In the genomic region with DNA sequence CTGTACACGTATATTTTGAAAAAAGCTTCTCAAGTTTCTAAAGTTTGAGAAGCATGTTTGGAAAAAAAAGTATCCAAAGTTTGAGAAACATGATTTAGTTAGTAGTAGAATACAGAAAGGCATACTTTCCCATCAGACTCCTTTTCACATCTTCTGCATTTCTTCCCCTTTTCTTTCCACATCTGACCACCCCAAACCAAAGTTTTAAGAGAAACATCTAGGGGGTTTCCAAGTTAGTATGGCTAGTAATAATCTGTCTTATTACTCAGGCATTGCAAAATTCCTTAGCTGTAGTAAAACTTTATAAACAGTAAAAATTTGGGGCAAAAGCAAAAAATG, we compare ENCODE assay signal across 31 cellular contexts.
"Had no signal": no experiment of that assay in that cellular context is flagged by ENCODE, and none has a peak within 500 bp of the region (broad histone marks: within the 10 kb centered on the region; RNA-seq: fewer than 3 reads in every experiment).

No MANE protein-coding gene starts in this region.

- H3K27ac Mint-ChIP-seq: dendritic cell treated with granulocyte-macrophage colony-stimulating factor and Interleukin-4, amounts not matched to agents 40 ng/mL and 50 ng/mL, for 4 days; naive thymus-derived CD4-positive, alpha-beta T cell; nephron; neural progenitor cell; progenitor cell of endocrine pancreas had no signal

- FAIRE-seq: endothelial cell of umbilical vein, islet of Langerhans, urothelium cell line had no signal

- ATAC-seq: heart right ventricle; left cardiac atrium; left lung; naive thymus-derived CD4-positive, alpha-beta T cell; sciatic nerve; stimulated activated naive CD8-positive, alpha-beta T cell treated with anti-CD3 and anti-CD28 coated beads, Interleukin-15, Interleukin-2, amounts not matched to agents 100 U/mL and 50 U/mL, for 24 hours had no signal

- H3K9me3 Mint-ChIP-seq: dendritic cell treated with granulocyte-macrophage colony-stimulating factor and Interleukin-4, amounts not matched to agents 40 ng/mL and 50 ng/mL, for 4 days had no signal

- H3K27me3 ChIP-seq: colonic mucosa, esophagus muscularis mucosa, heart right ventricle, left lung, neural progenitor cell, testis, tibial artery, upper lobe of left lung had no signal

- DNase-seq: colonic mucosa; effector CD8-positive, alpha-beta T cell; foreskin melanocyte; glutamatergic neuron; heart right ventricle; hippocampal formation; left cardiac atrium; left lung; mesendoderm; midbrain; naive thymus-derived CD4-positive, alpha-beta T cell; stimulated activated CD4-positive, alpha-beta T cell treated with anti-CD3 and anti-CD28 coated beads, Interleukin-12 subunit alpha, Interleukin-12 subunit beta, amount 100 ng/mL, for 4 hours; stimulated activated CD4-positive, alpha-beta T cell treated with anti-CD3 and anti-CD28 coated beads, Interleukin-1b, Interleukin-23, amount 100 ng/mL, for 48 hours; stimulated activated CD4-positive, alpha-beta T cell treated with anti-CD3 and anti-CD28 coated beads, Interleukin-4, amount 100 ng/mL, for 1 hour; stimulated activated CD8-positive, alpha-beta memory T cell treated with anti-CD3 and anti-CD28 coated beads, Interleukin-4, amount 100 ng/mL, for 48 hours; stimulated activated naive CD8-positive, alpha-beta T cell treated with anti-CD3 and anti-CD28 coated beads, Interleukin-15, Interleukin-2, amounts not matched to agents 100 U/mL and 50 U/mL, for 24 hours; substantia nigra; testis; tibial artery; upper lobe of left lung had no signal

- H3K4me3 ChIP-seq: colonic mucosa, esophagus muscularis mucosa, heart right ventricle, left lung, neural progenitor cell, smooth muscle cell, testis, tibial artery, upper lobe of left lung had no signal

- H3K4me3 Mint-ChIP-seq: dendritic cell treated with granulocyte-macrophage colony-stimulating factor and Interleukin-4, amounts not matched to agents 40 ng/mL and 50 ng/mL, for 4 days; naive thymus-derived CD4-positive, alpha-beta T cell; nephron; neural progenitor cell had no signal

- H3K9me3 ChIP-seq: colonic mucosa, esophagus muscularis mucosa, left lung, testis, tibial artery, upper lobe of left lung had no signal

- H3K36me3 ChIP-seq: colonic mucosa, esophagus muscularis mucosa, heart right ventricle, left lung, neural progenitor cell, tibial artery, upper lobe of left lung had no signal

- H3K4me1 Mint-ChIP-seq: nephron, neural progenitor cell had no signal

- H2AFZ ChIP-seq: neural progenitor cell, parathyroid adenoma had no signal

- H3K36me3 Mint-ChIP-seq: neural progenitor cell had no signal

- H3K4me2 ChIP-seq: neural progenitor cell, smooth muscle cell had no signal

- H3K9ac ChIP-seq: neural progenitor cell, parathyroid adenoma had no signal

- H3K79me2 ChIP-seq: parathyroid adenoma had no signal

- H3K27me3 Mint-ChIP-seq: progenitor cell of endocrine pancreas had no signal

- H3K4me1 ChIP-seq: colonic mucosa, esophagus muscularis mucosa, left lung, neural progenitor cell, parathyroid adenoma, testis, tibial artery had no signal

- H3K27ac ChIP-seq: colonic mucosa, esophagus muscularis mucosa, heart right ventricle, left lung, neural progenitor cell, parathyroid adenoma, testis, tibial artery, upper lobe of left lung had no signal
